In genomic region chr9:91117959-91118651, GRCh38 we compare ENCODE assay signal across 8 cellular contexts.
A peak's percentile ranks its signal among the peaks of the same experiment; 100 is the strongest.
DNase-seq lines count a peak whose midpoint lies in the region; ATAC-seq and TF ChIP-seq lines count a peak whose summit lies in the region.

No MANE protein-coding gene starts in this region.

- H3K27me3 ChIP-seq in muscle layer of duodenum (ENCODE audit: low read depth, low read length) (no peaks in the 10 kb centered on the region), uterus (no peaks in the 10 kb centered on the region), foreskin keratinocyte (peaks cover 10% of the 10 kb centered on the region)

- intact Hi-C loops in uterus (cut with DNase I; ENCODE audit: low total_unique reads), result no loop called here

- ATAC-seq in foreskin keratinocyte (no peak), HG03135 (IDR thresholded peaks at IDR 0.05; ENCODE audit: unreplicated experiment) (no peak), GM18907 (IDR thresholded peaks at IDR 0.05; ENCODE audit: unreplicated experiment) (no peak)

- H3K36me3 ChIP-seq in muscle layer of duodenum (ENCODE audit: control insufficient read depth in 1 of 2, insufficient read depth in 2 of 2, low read length in 2 of 2) (no peaks in the 10 kb centered on the region), uterus (no peaks in the 10 kb centered on the region)

- H3K27ac ChIP-seq in muscle layer of duodenum (ENCODE audit: low read length) (no peak overlapping the region), uterus (peak overlapping the region; percentile 87), foreskin keratinocyte (no peak overlapping the region)

- peak; percentile 43 to 50 for TF ChIP-seq POLR2A in uterus (IDR thresholded peaks at IDR 0.05)

- no peak for TF ChIP-seq CTCF in AG10803 (conservative IDR thresholded peaks at IDR 0.05; ENCODE audit: low read length)
- no peak for TF ChIP-seq CTCF in uterus (IDR thresholded peaks at IDR 0.05)
- TF ChIP-seq CTCF in foreskin keratinocyte (conservative IDR thresholded peaks at IDR 0.05), result no peak

- H3K9me3 ChIP-seq in muscle layer of duodenum (ENCODE audit: control insufficient read depth in 1 of 2, low read length in 2 of 2) (no peaks in the 10 kb centered on the region), uterus (no peaks in the 10 kb centered on the region)

- DNase-seq in AG10803 (ENCODE audit: low read depth), result peak; percentile 86
- DNase-seq in NCI-H524 treated with DMSO at 0.1 percent for 48 hours (lab: John Stamatoyannopoulos, UW), result peak; percentile 87
- peak; percentile 89 for DNase-seq in fibroblast of peridontal ligament (ENCODE audit: extremely low read depth)
- peak; percentile 86 to 90 for DNase-seq in uterus
- DNase-seq in foreskin keratinocyte, result no peak

- peak overlapping the region; percentile 28 for H3K4me3 ChIP-seq in AG10803 (ENCODE audit: low read length)
- H3K4me3 ChIP-seq in muscle layer of duodenum (ENCODE audit: low read depth in 1 of 2, low read length in 2 of 2), result peak overlapping the region; percentile 52 to 55
- peak overlapping the region; percentile 7 to 18 for H3K4me3 ChIP-seq in uterus

- H3K4me1 ChIP-seq in muscle layer of duodenum (ENCODE audit: control insufficient read depth in 1 of 2, insufficient read depth in 2 of 2, low read length in 2 of 2) (peaks cover 3 to 26% of the 10 kb centered on the region in 2 donors), uterus (peaks cover 6 to 8% of the 10 kb centered on the region in 2 donors), foreskin keratinocyte (peaks cover 19% of the 10 kb centered on the region)

Comparison
In these comparisons a context has a peak if more than half of its experiments do, and no peak if none do; other contexts are left out.
1. DNase-seq: peak in AG10803 (single experiment), NCI-H524 treated with DMSO at 0.1 percent for 48 hours (single experiment), fibroblast of peridontal ligament (single experiment) and uterus (2 of 2); none in foreskin keratinocyte (0 of 2).
2. H3K27ac ChIP-seq: peak in uterus (2 of 2); none in muscle layer of duodenum (single experiment) and foreskin keratinocyte (single experiment).
3. Peak in every context shown above with its lines, with median percentiles within 50 percentile points of each other: H3K4me3 ChIP-seq.